ENCODE assay signal across 9 cellular contexts in genomic region chr12:95700316-95700785, GRCh38.
A peak's percentile ranks its signal among the peaks of the same experiment; 100 is the strongest.
DNase-seq lines count a peak whose midpoint lies in the region; ATAC-seq and TF ChIP-seq lines count a peak whose summit lies in the region.
"Had no signal": no experiment of that assay in that cellular context is flagged by ENCODE, and none has a peak within 500 bp of the region (broad histone marks: within the 10 kb centered on the region; RNA-seq: fewer than 3 reads in every experiment).

No MANE protein-coding gene starts in this region.

- H3K4me1 ChIP-seq in heart left ventricle: peaks cover 0 to 48% (median 11%) of the 10 kb centered on the region in 12 donors
- H3K4me1 ChIP-seq: parathyroid adenoma had no signal

- ATAC-seq in heart left ventricle (peak in 1 of 4 donors; percentile 4), HG03039 (IDR thresholded peaks at IDR 0.05; ENCODE audit: unreplicated experiment) (peak; percentile 96)
- peak; percentile 68 for ATAC-seq in stimulated activated naive CD8-positive, alpha-beta T cell treated with anti-CD3 and anti-CD28 coated beads, Interleukin-15, amount 100 ng/mL, for 72 hours

- TF ChIP-seq POLR2A in heart left ventricle (IDR thresholded peaks at IDR 0.05): no peak

- peaks cover 4% of the 10 kb centered on the region for H3K4me1 Mint-ChIP-seq in stimulated activated naive CD8-positive, alpha-beta T cell treated with anti-CD3 and anti-CD28 coated beads, Interleukin-15, amount 100 ng/mL, for 72 hours

- intact Hi-C loops in heart left ventricle (cut with DNase I) (loop anchor here in 2 of 10 donors (5.0 kb wide), 1 partner anchor 37 kb away; no protein-coding TSS in a partner anchor), cardiac septum (cut with DNase I) (no loop called here)

- peak overlapping the region in 8 of 12 donors; percentile 4 to 76 (median 64) for H3K27ac ChIP-seq in heart left ventricle
- H3K27ac ChIP-seq: parathyroid adenoma had no signal

- 72 to 80% (median 73%) methylated on average over 7 of the region's 7 CpGs for WGBS in heart left ventricle, 4 donors

- H3K9me3 ChIP-seq in heart left ventricle: no peaks in the 10 kb centered on the region

- H3K27ac Mint-ChIP-seq in stimulated activated naive CD8-positive, alpha-beta T cell treated with anti-CD3 and anti-CD28 coated beads, Interleukin-15, amount 100 ng/mL, for 72 hours: no peak overlapping the region

- no peaks in the 10 kb centered on the region for H3K27me3 ChIP-seq in heart left ventricle

- H3K27me3 Mint-ChIP-seq in stimulated activated naive CD8-positive, alpha-beta T cell treated with anti-CD3 and anti-CD28 coated beads, Interleukin-15, amount 100 ng/mL, for 72 hours: no peaks in the 10 kb centered on the region

- H3K36me3 ChIP-seq in heart left ventricle: peaks cover 0 to 8% (median 0%) of the 10 kb centered on the region in 9 donors

- H3K4me3 ChIP-seq in heart left ventricle (no peak overlapping the region), WI38 (ENCODE audit: low read depth, low read length) (peak overlapping the region; percentile 6; the same call in 1 of the 2 replicates)

- H3K4me3 Mint-ChIP-seq in stimulated activated naive CD8-positive, alpha-beta T cell treated with anti-CD3 and anti-CD28 coated beads, Interleukin-15, amount 100 ng/mL, for 72 hours: no peak overlapping the region

- no peaks in the 10 kb centered on the region for H3K9me3 Mint-ChIP-seq in stimulated activated naive CD8-positive, alpha-beta T cell treated with anti-CD3 and anti-CD28 coated beads, Interleukin-15, amount 100 ng/mL, for 72 hours

- TF ChIP-seq CTCF in heart left ventricle (IDR thresholded peaks at IDR 0.05): no peak
- TF ChIP-seq CTCF in WI38 (IDR thresholded peaks at IDR 0.05; ENCODE audit: low read depth, low read length): no peak

- DNase-seq in heart left ventricle (no peak), cardiac septum (ENCODE audit: low spot score) (no peak), foreskin melanocyte (no peak), Kasumi-1 (lab: John Stamatoyannopoulos, UW) (no peak), NCI-H1417 treated with DMSO at 0.1 percent for 48 hours (lab: John Stamatoyannopoulos, UW) (no peak)
- DNase-seq in stimulated activated naive CD8-positive, alpha-beta T cell treated with anti-CD3 and anti-CD28 coated beads, Interleukin-15, amount 100 ng/mL, for 72 hours: peak in 1 of 2 donors; percentile 14
